In genomic region chr18:35443847-35444246, GRCh38 we compare ENCODE assay signal across 26 cellular contexts. TPM values are rescaled to one million over a fixed set of nuclear protein-coding genes. Genes with fewer than 3 reads are reported as not detected.
DNase-seq lines count a peak whose midpoint lies in the region; ATAC-seq, FAIRE-seq and TF ChIP-seq lines count a peak whose summit lies in the region.
"Had no signal": no experiment of that assay in that cellular context is flagged by ENCODE, and none has a peak within 500 bp of the region (broad histone marks: within the 10 kb centered on the region; RNA-seq: fewer than 3 reads in every experiment).

No MANE protein-coding gene starts in this region.

- no peak for TF ChIP-seq CTCF in DOHH2 (IDR thresholded peaks at IDR 0.05; ENCODE audit: low read depth, low read length, poor library complexity, severe bottlenecking)
- no peak for TF ChIP-seq CTCF in K562 (IDR thresholded peaks at IDR 0.05 in 2 of 3, conservative IDR thresholded peaks at IDR 0.05 in 1 of 3; ENCODE audit: insufficient read depth in 2 of 3, low read depth in 1 of 3, low read length in 3 of 3)

- TF ChIP-seq EP300 in K562 (IDR thresholded peaks at IDR 0.05; ENCODE audit: low read length): no peak

- no peaks in the 10 kb centered on the region for H3K9me2 ChIP-seq in DOHH2 (replicated peaks; ENCODE audit: control insufficient read depth, low read length)

- H3K4me2 ChIP-seq in DOHH2 (ENCODE audit: low read length) (peak overlapping the region; percentile 54), K562 (ENCODE audit: insufficient read depth, low read length) (no peak overlapping the region)
- H3K4me2 ChIP-seq: GM23338 had no signal

- no TSS peak for BruUV-seq in K562 (replicated peaks; lab: Mats Ljungman, UMichigan)

- no peaks in the 10 kb centered on the region for H3K36me3 ChIP-seq in DOHH2 (ENCODE audit: control insufficient read depth, low read length)
- H3K36me3 ChIP-seq in K562 (ENCODE audit: control insufficient read depth, insufficient read depth, low read length): no peaks in the 10 kb centered on the region
- no peaks in the 10 kb centered on the region for H3K36me3 ChIP-seq in naive thymus-derived CD4-positive, alpha-beta T cell (ENCODE audit: control insufficient read depth in 2 of 3, insufficient read depth in 3 of 3, low read length in 3 of 3)
- H3K36me3 ChIP-seq: HAP-1, SJSA1 had no signal

- ATAC-seq in Right ventricle myocardium superior (ENCODE audit: poor library complexity) (peak; percentile 77), K562 (no peak)
- no peak for ATAC-seq in stimulated activated naive B cell treated with anti-CD40 and anti-IgM and Interleukin-4, amounts not matched to agents 10 μg/mL and 1 μg/mL and 100 μg/mL, for 72 hours (replicated peaks)
- ATAC-seq in activated T-cell treated with anti-CD3 and anti-CD28 coated beads, Interleukin-2, amount 50 U/mL, for 72 hours (replicated peaks in 1 of 2): no peak
- ATAC-seq in naive thymus-derived CD4-positive, alpha-beta T cell: no peak
- ATAC-seq: GM23338 had no signal

- H3K27me3 ChIP-seq in DOHH2 (ENCODE audit: control insufficient read depth, low read length): no peaks in the 10 kb centered on the region
- H3K27me3 ChIP-seq in K562 (ENCODE audit: control insufficient read depth in 2 of 2, insufficient read depth in 2 of 2, low read length in 2 of 2): peaks cover 2 to 9% of the 10 kb centered on the region in 2 experiments; a peak in 4 of 5 replicates
- no peaks in the 10 kb centered on the region for H3K27me3 ChIP-seq in naive thymus-derived CD4-positive, alpha-beta T cell (ENCODE audit: control insufficient read depth in 2 of 2, insufficient read depth in 2 of 2, low read length in 2 of 2)
- H3K27me3 ChIP-seq: SJSA1 had no signal

- H2AFZ ChIP-seq in K562 (ENCODE audit: low read depth, low read length): no peak overlapping the region
- H2AFZ ChIP-seq: GM23338 had no signal

- H3K4me3 ChIP-seq in DOHH2 (ENCODE audit: low read length) (peak overlapping the region; percentile 28; the same call in 1 of the 2 replicates), K562 (no peak overlapping the region)
- H3K4me3 ChIP-seq in naive thymus-derived CD4-positive, alpha-beta T cell (ENCODE audit: low read length): no peak overlapping the region
- H3K4me3 ChIP-seq: GM12878, GM23338, HAP-1, SJSA1 had no signal

- H3K79me2 ChIP-seq in DOHH2 (ENCODE audit: control insufficient read depth, low read length) (no peaks in the 10 kb centered on the region), K562 (ENCODE audit: control insufficient read depth, insufficient read depth, low read length) (no peaks in the 10 kb centered on the region)

- no peak overlapping the region for H3K9ac ChIP-seq in K562 (ENCODE audit: insufficient read depth in 1 of 2, low read depth in 2 of 2, low read length in 2 of 2)

- WGBS in K562 (ENCODE audit: insufficient coverage, low coverage, missing lambda C conversion rate): 6% methylated on average over 2 of the region's 2 CpGs

- no peaks in the 10 kb centered on the region for H3K36me3 Mint-ChIP-seq in stimulated activated naive B cell treated with anti-CD40 and anti-IgM and Interleukin-4, amounts not matched to agents 10 μg/mL and 1 μg/mL and 100 μg/mL, for 72 hours
- no peaks in the 10 kb centered on the region for H3K36me3 Mint-ChIP-seq in activated T-cell treated with anti-CD3 and anti-CD28 coated beads, Interleukin-2, amount 50 U/mL, for 72 hours (ENCODE audit: insufficient read depth in 2 of 2)
- H3K36me3 Mint-ChIP-seq in naive thymus-derived CD4-positive, alpha-beta T cell: no peaks in the 10 kb centered on the region
- H3K36me3 Mint-ChIP-seq: IgD-negative memory B cell had no signal

- H3K4me1 ChIP-seq in DOHH2 (ENCODE audit: control insufficient read depth, low read length): peaks cover 27% of the 10 kb centered on the region
- peaks cover 5 to 14% of the 10 kb centered on the region in 2 experiments; a peak in 3 of 5 replicates for H3K4me1 ChIP-seq in K562 (replicated peaks in 1 of 2; ENCODE audit: control insufficient read depth in 2 of 2, insufficient read depth in 2 of 2, low read length in 2 of 2)
- no peaks in the 10 kb centered on the region for H3K4me1 ChIP-seq in naive thymus-derived CD4-positive, alpha-beta T cell (ENCODE audit: control insufficient read depth in 2 of 2, insufficient read depth in 2 of 2, low read length in 2 of 2)
- H3K4me1 ChIP-seq: HAP-1, SJSA1 had no signal

- peaks cover 10 to 20% of the 10 kb centered on the region in 2 donors for H3K4me1 Mint-ChIP-seq in stimulated activated naive B cell treated with anti-CD40 and anti-IgM and Interleukin-4, amounts not matched to agents 10 μg/mL and 1 μg/mL and 100 μg/mL, for 72 hours
- no peaks in the 10 kb centered on the region for H3K4me1 Mint-ChIP-seq in activated T-cell treated with anti-CD3 and anti-CD28 coated beads, Interleukin-2, amount 50 U/mL, for 72 hours (ENCODE audit: low read depth)
- H3K4me1 Mint-ChIP-seq in naive thymus-derived CD4-positive, alpha-beta T cell: peaks cover 0 to 6% (median 0%) of the 10 kb centered on the region in 7 donors

- in situ Hi-C loops in K562 (cut with MboI): no loop called here

- FAIRE-seq in K562 (lab: Jason Lieb, UNC): no peak
- FAIRE-seq: GM12878, RCC 7860 had no signal

- H4K20me1 ChIP-seq in DOHH2 (ENCODE audit: control insufficient read depth, insufficient read depth, low read depth, low read length) (no peaks in the 10 kb centered on the region), K562 (replicated peaks; ENCODE audit: control insufficient read depth, insufficient read depth, low read length) (no peaks in the 10 kb centered on the region)

- DNase-seq in Right ventricle myocardium superior: no peak
- DNase-seq in cardiac septum (ENCODE audit: low spot score): no peak
- DNase-seq in K562 (ENCODE audit: extremely low read depth in 1 of 4, low spot score in 3 of 4): no peak
- no peak for DNase-seq in stimulated activated naive B cell treated with anti-CD40 and anti-IgM and Interleukin-4, amounts not matched to agents 10 μg/mL and 1 μg/mL and 100 μg/mL, for 72 hours
- DNase-seq in activated T-cell treated with anti-CD3 and anti-CD28 coated beads, Interleukin-2, amount 50 U/mL, for 72 hours: no peak
- no peak for DNase-seq in naive thymus-derived CD4-positive, alpha-beta T cell
- DNase-seq: 8988T; ACHN; CD4-positive, alpha-beta T cell; COR-L47; EL; GDM1; HFFc6; NCI-H1092; NCI-H1417 treated with DMSO at 0.1 percent for 48 hours; NCI-H1694 treated with DMSO at 0.1 percent for 48 hours; NCI-H2081; NCI-H2227 treated with DMSO at 0.1 percent for 48 hours; NCI-H526 treated with DMSO at 0.1 percent for 48 hours had no signal

- no peak for TF ChIP-seq RAD21 in K562 (CRISPR knock-in tag; conservative IDR thresholded peaks at IDR 0.05 in 1 of 2, IDR thresholded peaks at IDR 0.05 in 1 of 2)

- no peak for TF ChIP-seq POLR2A in K562 (conservative IDR thresholded peaks at IDR 0.05)

- H3K27me3 Mint-ChIP-seq in stimulated activated naive B cell treated with anti-CD40 and anti-IgM and Interleukin-4, amounts not matched to agents 10 μg/mL and 1 μg/mL and 100 μg/mL, for 72 hours: peaks cover 0 to 6% of the 10 kb centered on the region in 2 donors
- H3K27me3 Mint-ChIP-seq in activated T-cell treated with anti-CD3 and anti-CD28 coated beads, Interleukin-2, amount 50 U/mL, for 72 hours (ENCODE audit: low read depth): peaks cover 5% of the 10 kb centered on the region
- peaks cover 0 to 11% (median 3%) of the 10 kb centered on the region in 5 donors for H3K27me3 Mint-ChIP-seq in naive thymus-derived CD4-positive, alpha-beta T cell
- H3K27me3 Mint-ChIP-seq: IgD-negative memory B cell had no signal

- no peak overlapping the region for H3K4me3 Mint-ChIP-seq in stimulated activated naive B cell treated with anti-CD40 and anti-IgM and Interleukin-4, amounts not matched to agents 10 μg/mL and 1 μg/mL and 100 μg/mL, for 72 hours
- H3K4me3 Mint-ChIP-seq in activated T-cell treated with anti-CD3 and anti-CD28 coated beads, Interleukin-2, amount 50 U/mL, for 72 hours: no peak overlapping the region
- no peak overlapping the region for H3K4me3 Mint-ChIP-seq in naive thymus-derived CD4-positive, alpha-beta T cell
- H3K4me3 Mint-ChIP-seq: CD4-positive, alpha-beta T cell; GM23338; HFFc6; IgD-negative memory B cell had no signal

- no peaks in the 10 kb centered on the region for H3K9me3 ChIP-seq in DOHH2 (ENCODE audit: control insufficient read depth, insufficient read depth, low read length)
- H3K9me3 ChIP-seq in K562 (replicated peaks; ENCODE audit: control insufficient read depth, insufficient read depth, low read depth, low read length): no peaks in the 10 kb centered on the region
- H3K9me3 ChIP-seq in naive thymus-derived CD4-positive, alpha-beta T cell (ENCODE audit: control insufficient read depth in 2 of 3, low read length in 3 of 3): no peaks in the 10 kb centered on the region
- H3K9me3 ChIP-seq: HAP-1, SJSA1 had no signal

- peak overlapping the region; percentile 2; the same call in 1 of the 2 replicates for H3K27ac ChIP-seq in DOHH2 (ENCODE audit: low read depth, low read length)
- H3K27ac ChIP-seq in K562 (ENCODE audit: extremely low read depth, low read depth, low read length): no peak overlapping the region
- no peak overlapping the region for H3K27ac ChIP-seq in naive thymus-derived CD4-positive, alpha-beta T cell (ENCODE audit: low read depth, low read length)
- H3K27ac ChIP-seq: SJSA1 had no signal

- H3F3A ChIP-seq in DOHH2 (ENCODE audit: control insufficient read depth, insufficient read depth): peaks cover 3% of the 10 kb centered on the region; the same call in 1 of the 2 replicates

- no peaks in the 10 kb centered on the region for H3K9me1 ChIP-seq in K562 (ENCODE audit: control insufficient read depth, insufficient read depth, low read length)

- CTCF ChIA-PET in K562 (lab: Yijun Ruan, JAX; ENCODE audit: low intra/inter-chr PET ratio): no interaction called here
- CTCF ChIA-PET in naive thymus-derived CD4-positive, alpha-beta T cell (lab: Charles Lee): no interaction called here

- POLR2A ChIA-PET in K562 (lab: Yijun Ruan, JAX): interaction anchor here (1.0 kb wide), 1 partner anchor 203 kb away, joined by 3 read pairs; the partner anchor contains the start of gene ZNF397
- POLR2A ChIA-PET in naive thymus-derived CD4-positive, alpha-beta T cell (lab: Charles Lee): no interaction called here

- H3K27ac Mint-ChIP-seq in stimulated activated naive B cell treated with anti-CD40 and anti-IgM and Interleukin-4, amounts not matched to agents 10 μg/mL and 1 μg/mL and 100 μg/mL, for 72 hours: peak overlapping the region; percentile 4
- no peak overlapping the region for H3K27ac Mint-ChIP-seq in activated T-cell treated with anti-CD3 and anti-CD28 coated beads, Interleukin-2, amount 50 U/mL, for 72 hours
- no peak overlapping the region for H3K27ac Mint-ChIP-seq in naive thymus-derived CD4-positive, alpha-beta T cell
- H3K27ac Mint-ChIP-seq: CD4-positive, alpha-beta T cell; GM23338; HFFc6 had no signal

- intact Hi-C loops in Right ventricle myocardium superior (cut with DNase I) (no loop called here), cardiac septum (cut with DNase I) (no loop called here), K562 (cut with micrococcal nuclease) (no loop called here)
- intact Hi-C loops in naive thymus-derived CD4-positive, alpha-beta T cell (cut with micrococcal nuclease): no loop called here

- H3K9me3 Mint-ChIP-seq in stimulated activated naive B cell treated with anti-CD40 and anti-IgM and Interleukin-4, amounts not matched to agents 10 μg/mL and 1 μg/mL and 100 μg/mL, for 72 hours: no peaks in the 10 kb centered on the region
- no peaks in the 10 kb centered on the region for H3K9me3 Mint-ChIP-seq in activated T-cell treated with anti-CD3 and anti-CD28 coated beads, Interleukin-2, amount 50 U/mL, for 72 hours
- H3K9me3 Mint-ChIP-seq in naive thymus-derived CD4-positive, alpha-beta T cell: no peaks in the 10 kb centered on the region
- H3K9me3 Mint-ChIP-seq: CD4-positive, alpha-beta T cell; GM23338; HFFc6; IgD-negative memory B cell had no signal

RNA-seq across cellular contexts. Expression of gene INO80C, which starts 53.9 kb away (rescaled TPM):
- total RNA-seq in Right ventricle myocardium superior: 23.1 TPM
- total RNA-seq in cardiac septum: 21.8 TPM
- 9.7 and 20.7 TPM in 2 replicates for total RNA-seq in K562 (2011; cell fraction: chromatin; rRNA removed; ENCODE audit: low replicate concordance)
- 18.0 and 20.5 TPM in 2 replicates for total RNA-seq in K562 (2011; cell fraction: nucleolus; rRNA removed)
- total RNA-seq in K562 (2011; cell fraction: nucleoplasm; rRNA removed): 18.2 and 19.3 TPM in 2 replicates
- total RNA-seq in K562 (2014; rRNA removed): 14.3 and 19.8 TPM in 2 replicates
- 21.4 and 21.6 TPM in 2 replicates for total RNA-seq in K562 (2014; rRNA removed; fragmentation: Illumina TruSeq; extraction: Trizol)
- total RNA-seq in K562 (2015; rRNA removed; fragmentation: Illumina TruSeq; extraction: Trizol): 18.8 and 19.2 TPM in 2 replicates
- total RNA-seq in K562 (2021): 42.1 and 46.6 TPM in 2 replicates
- 33.6 and 34.8 TPM in 2 replicates for polyA plus RNA-seq in K562 (2011; rRNA removed)
- polyA plus RNA-seq in K562 (2011; cell fraction: cytosol; rRNA removed): 27.0 and 27.2 TPM in 2 replicates
- polyA plus RNA-seq in K562 (2011; cell fraction: nucleus; rRNA removed): 22.8 and 24.3 TPM in 2 replicates
- polyA plus RNA-seq in K562 (2012): 25.2 and 34.8 TPM in 2 replicates
- 46.6 and 49.8 TPM in 2 replicates for polyA plus RNA-seq in K562 (2014; fragmentation: Illumina TruSeq; extraction: Trizol)
- 10 to 100 TPM; 51.3 to 53.3 TPM for polyA plus RNA-seq in K562 (2014; fragmentation: Nextera tagmentation; extraction: Ambion mirVana)
- 35.3 and 52.2 TPM in 2 replicates for polyA plus RNA-seq in K562 (2014; rRNA removed)
- polyA minus RNA-seq in K562 (2011; rRNA and poly(A)+ RNA removed): 13.7 and 16.1 TPM in 2 replicates
- polyA minus RNA-seq in K562 (2011; cell fraction: cytosol; rRNA and poly(A)+ RNA removed): 7.3 and 9.1 TPM in 2 replicates
- polyA minus RNA-seq in K562 (2011; cell fraction: nucleus; rRNA and poly(A)+ RNA removed): 10.4 and 14.7 TPM in 2 replicates
- total RNA-seq in activated T-cell treated with anti-CD3 and anti-CD28 coated beads, Interleukin-2, amount 50 U/mL, for 72 hours: 10 to 100 TPM; 22.7 to 26.9 TPM
- 10 to 100 TPM; 20.6 to 26.8 (median 25.7) TPM for total RNA-seq in naive thymus-derived CD4-positive, alpha-beta T cell
- 10 to 100 TPM; 20.2 to 26.1 TPM for polyA plus RNA-seq in naive thymus-derived CD4-positive, alpha-beta T cell
